25 cellular contexts compared by ENCODE assay signal in the genomic region with DNA sequence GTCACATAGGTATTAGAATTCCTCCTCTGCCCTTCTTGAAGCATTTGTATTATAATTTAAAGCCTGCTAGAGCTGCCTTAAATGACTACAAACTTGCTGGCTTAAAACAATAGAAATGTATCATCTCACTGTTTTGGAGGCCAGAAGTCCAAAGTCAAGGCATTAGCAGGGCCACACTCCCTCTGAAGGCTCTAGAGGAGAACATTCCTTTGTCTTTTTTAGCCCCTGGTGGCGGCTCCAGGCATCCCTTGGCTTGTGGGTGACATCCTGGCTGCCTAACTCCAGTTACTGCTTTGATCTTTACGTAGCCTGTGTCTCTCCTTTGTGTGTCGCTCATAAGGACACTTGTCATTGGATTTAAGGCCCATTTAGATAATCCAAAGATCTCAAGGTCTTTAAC.
DNase-seq lines count a peak whose midpoint lies in the region; FAIRE-seq and TF ChIP-seq lines count a peak whose summit lies in the region.
"Had no signal": no experiment of that assay in that cellular context is flagged by ENCODE, and none has a peak within 500 bp of the region (broad histone marks: within the 10 kb centered on the region; RNA-seq: fewer than 3 reads in every experiment).

No MANE protein-coding gene starts in this region.

- in situ Hi-C loops in ACHN (cut with HindIII; ENCODE audit: low pct_ligation_motif_present, low pct_unique_long_range_greater_than_20kb, low sequenced_read_pairs), result no loop called here

- H3K4me1 ChIP-seq in small intestine (ENCODE audit: control insufficient read depth in 2 of 2, insufficient read depth in 1 of 2, low read depth in 1 of 2, low read length in 1 of 2), result no peaks in the 10 kb centered on the region
- H3K4me1 ChIP-seq: Caco-2, gastrocnemius medialis, right atrium auricular region, testis had no signal

- no peaks in the 10 kb centered on the region for H3K4me1 Mint-ChIP-seq in CD14-positive monocyte
- H3K4me1 Mint-ChIP-seq: activated CD8-positive, alpha-beta memory T cell treated with anti-CD3 and anti-CD28 coated beads, Interleukin-2, amount 10 ng/mL, durations not matched to agents 7 days and 5 days; activated naive CD8-positive, alpha-beta T cell treated with anti-CD3 and anti-CD28 coated beads, Interleukin-2, amount 10 ng/mL, durations not matched to agents 7 days and 5 days; activated T-helper 17 cell treated with anti-CD3 and anti-CD28 coated beads, Interleukin-2, amount 50 U/mL, for 72 hours; IgD-negative memory B cell; stimulated activated memory B cell treated with anti-CD40 and anti-IgM and Interleukin-4, amounts not matched to agents 10 μg/mL and 1 μg/mL and 100 μg/mL, for 72 hours had no signal

- no peak overlapping the region for H3K27ac ChIP-seq in small intestine (ENCODE audit: low read depth in 1 of 2, low read length in 1 of 2)
- H3K27ac ChIP-seq: gastrocnemius medialis, right atrium auricular region, testis had no signal

- H3K27me3 Mint-ChIP-seq in CD14-positive monocyte (ENCODE audit: low read depth in 3 of 3), result peaks cover 0 to 2% (median 0%) of the 10 kb centered on the region in 3 donors
- H3K27me3 Mint-ChIP-seq: activated CD8-positive, alpha-beta memory T cell treated with anti-CD3 and anti-CD28 coated beads, Interleukin-2, amount 10 ng/mL, durations not matched to agents 7 days and 5 days; activated naive CD8-positive, alpha-beta T cell treated with anti-CD3 and anti-CD28 coated beads, Interleukin-2, amount 10 ng/mL, durations not matched to agents 7 days and 5 days; activated T-helper 17 cell treated with anti-CD3 and anti-CD28 coated beads, Interleukin-2, amount 50 U/mL, for 72 hours; dendritic cell treated with granulocyte-macrophage colony-stimulating factor and Interleukin-4, amounts not matched to agents 40 ng/mL and 50 ng/mL, for 4 days; IgD-negative memory B cell; stimulated activated memory B cell treated with anti-CD40 and anti-IgM and Interleukin-4, amounts not matched to agents 10 μg/mL and 1 μg/mL and 100 μg/mL, for 72 hours had no signal

- no peaks in the 10 kb centered on the region for H3K9me3 ChIP-seq in small intestine (ENCODE audit: control insufficient read depth, low read depth)
- H3K9me3 ChIP-seq: Caco-2, gastrocnemius medialis, right atrium auricular region, testis had no signal

- H3K4me3 Mint-ChIP-seq in CD14-positive monocyte, result no peak overlapping the region
- H3K4me3 Mint-ChIP-seq: activated CD8-positive, alpha-beta memory T cell treated with anti-CD3 and anti-CD28 coated beads, Interleukin-2, amount 10 ng/mL, durations not matched to agents 7 days and 5 days; activated naive CD8-positive, alpha-beta T cell treated with anti-CD3 and anti-CD28 coated beads, Interleukin-2, amount 10 ng/mL, durations not matched to agents 7 days and 5 days; activated T-helper 17 cell treated with anti-CD3 and anti-CD28 coated beads, Interleukin-2, amount 50 U/mL, for 72 hours; dendritic cell treated with granulocyte-macrophage colony-stimulating factor and Interleukin-4, amounts not matched to agents 40 ng/mL and 50 ng/mL, for 4 days; stimulated activated memory B cell treated with anti-CD40 and anti-IgM and Interleukin-4, amounts not matched to agents 10 μg/mL and 1 μg/mL and 100 μg/mL, for 72 hours had no signal

- intact Hi-C loops in CD14-positive monocyte (cut with micrococcal nuclease), result no loop called here

- DNase-seq in ACHN (peak; percentile 8), iPS-NIHi11 (ENCODE audit: low spot score) (peak; percentile 26), Kasumi-1 (lab: John Stamatoyannopoulos, UW) (no peak), CD14-positive monocyte (ENCODE audit: low spot score) (no peak), small intestine (no peak)
- DNase-seq in stimulated activated CD4-positive, alpha-beta T cell treated with anti-CD3 and anti-CD28 coated beads, Interleukin-4, amount 100 ng/mL, for 1 hour, result no peak
- DNase-seq: activated CD4-positive, alpha-beta T cell treated with anti-CD3 and anti-CD28 coated beads for 4 hours; activated CD8-positive, alpha-beta memory T cell treated with anti-CD3 and anti-CD28 coated beads, Interleukin-2, amount 10 ng/mL, durations not matched to agents 7 days and 5 days; activated naive CD8-positive, alpha-beta T cell treated with anti-CD3 and anti-CD28 coated beads, Interleukin-2, amount 10 ng/mL, durations not matched to agents 7 days and 5 days; gastrocnemius medialis; HCEC 1CT; midbrain; NCI-H1694; NCI-H446; NK-92 treated with Interleukin-12 subunit alpha and Interleukin-12 subunit beta, amount 100 ng/mL, for 24 hours; testis had no signal

- H3K4me3 ChIP-seq in WI38 (ENCODE audit: low read depth, low read length) (no peak overlapping the region), small intestine (ENCODE audit: low read depth in 1 of 2, low read length in 2 of 2) (no peak overlapping the region)
- H3K4me3 ChIP-seq: gastrocnemius medialis, right atrium auricular region, testis had no signal

- H3K9me3 Mint-ChIP-seq in CD14-positive monocyte, result peaks cover 0 to 7% (median 4%) of the 10 kb centered on the region in 7 donors
- H3K9me3 Mint-ChIP-seq: dendritic cell treated with granulocyte-macrophage colony-stimulating factor and Interleukin-4, amounts not matched to agents 40 ng/mL and 50 ng/mL, for 4 days had no signal

- TF ChIP-seq CTCF in GM12873 (IDR thresholded peaks at IDR 0.05; ENCODE audit: insufficient read depth, low read depth, low read length, missing control alignments) (peak; percentile 7), WI38 (IDR thresholded peaks at IDR 0.05; ENCODE audit: low read depth, low read length) (0 out of 2 replicates have a peak, but pooled peaks have one; percentile 15), CD14-positive monocyte (IDR thresholded peaks at IDR 0.05) (no peak)

- H3K36me3 Mint-ChIP-seq in CD14-positive monocyte, result no peaks in the 10 kb centered on the region
- H3K36me3 Mint-ChIP-seq: activated CD8-positive, alpha-beta memory T cell treated with anti-CD3 and anti-CD28 coated beads, Interleukin-2, amount 10 ng/mL, durations not matched to agents 7 days and 5 days; activated naive CD8-positive, alpha-beta T cell treated with anti-CD3 and anti-CD28 coated beads, Interleukin-2, amount 10 ng/mL, durations not matched to agents 7 days and 5 days; stimulated activated memory B cell treated with anti-CD40 and anti-IgM and Interleukin-4, amounts not matched to agents 10 μg/mL and 1 μg/mL and 100 μg/mL, for 72 hours had no signal

- H3K27me3 ChIP-seq in small intestine (ENCODE audit: control insufficient read depth in 2 of 2, insufficient read depth in 2 of 2, low read length in 2 of 2), result no peaks in the 10 kb centered on the region
- H3K27me3 ChIP-seq: gastrocnemius medialis, right atrium auricular region, testis had no signal

- no peak overlapping the region for H3K27ac Mint-ChIP-seq in CD14-positive monocyte
- H3K27ac Mint-ChIP-seq: activated CD8-positive, alpha-beta memory T cell treated with anti-CD3 and anti-CD28 coated beads, Interleukin-2, amount 10 ng/mL, durations not matched to agents 7 days and 5 days; activated naive CD8-positive, alpha-beta T cell treated with anti-CD3 and anti-CD28 coated beads, Interleukin-2, amount 10 ng/mL, durations not matched to agents 7 days and 5 days; activated T-helper 17 cell treated with anti-CD3 and anti-CD28 coated beads, Interleukin-2, amount 50 U/mL, for 72 hours; dendritic cell treated with granulocyte-macrophage colony-stimulating factor and Interleukin-4, amounts not matched to agents 40 ng/mL and 50 ng/mL, for 4 days; IgD-negative memory B cell; stimulated activated memory B cell treated with anti-CD40 and anti-IgM and Interleukin-4, amounts not matched to agents 10 μg/mL and 1 μg/mL and 100 μg/mL, for 72 hours had no signal

- 57 to 67% (median 58%) methylated on average over 3 of the region's 3 CpGs for WGBS in small intestine, 3 donors

- no peak for FAIRE-seq in small intestine (lab: Jason Lieb, UNC)
- FAIRE-seq: G401.6 had no signal

- no peaks in the 10 kb centered on the region for H3K36me3 ChIP-seq in small intestine (ENCODE audit: control insufficient read depth in 2 of 2, insufficient read depth in 2 of 2, low read length in 2 of 2)
- H3K36me3 ChIP-seq: gastrocnemius medialis, right atrium auricular region had no signal

Comparison
In these comparisons a context has a peak if more than half of its experiments do, and no peak if none do; other contexts are left out.
1. DNase-seq: peak in ACHN (single experiment) and iPS-NIHi11 (single experiment); none in Kasumi-1 (0 of 2), CD14-positive monocyte (single experiment), stimulated activated CD4-positive, alpha-beta T cell treated with anti-CD3 and anti-CD28 coated beads, Interleukin-4, amount 100 ng/mL, for 1 hour (single experiment) and small intestine (single experiment).